In genomic region chr15:55290361-55291057, GRCh38 we compare ENCODE assay signal across 1 cellular context.
TF ChIP-seq lines count a peak whose summit lies in the region.

No MANE protein-coding gene starts in this region.

TF ChIP-seq in HepG2, 621 proteins besides CTCF, POLR2A, EP300 and RAD21 (continued from another document and continues in another):
- TF ChIP-seq, protein P1, sequence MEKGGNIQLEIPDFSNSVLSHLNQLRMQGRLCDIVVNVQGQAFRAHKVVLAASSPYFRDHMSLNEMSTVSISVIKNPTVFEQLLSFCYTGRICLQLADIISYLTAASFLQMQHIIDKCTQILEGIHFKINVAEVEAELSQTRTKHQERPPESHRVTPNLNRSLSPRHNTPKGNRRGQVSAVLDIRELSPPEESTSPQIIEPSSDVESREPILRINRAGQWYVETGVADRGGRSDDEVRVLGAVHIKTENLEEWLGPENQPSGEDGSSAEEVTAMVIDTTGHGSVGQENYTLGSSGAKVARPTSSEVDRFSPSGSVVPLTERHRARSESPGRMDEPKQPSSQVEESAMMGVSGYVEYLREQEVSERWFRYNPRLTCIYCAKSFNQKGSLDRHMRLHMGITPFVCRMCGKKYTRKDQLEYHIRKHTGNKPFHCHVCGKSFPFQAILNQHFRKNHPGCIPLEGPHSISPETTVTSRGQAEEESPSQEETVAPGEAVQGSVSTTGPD (CRISPR knock-in tag; IDR thresholded peaks at IDR 0.05): no peak
- TF ChIP-seq LCORL (IDR thresholded peaks at IDR 0.05) (no peak), LCORL (CRISPR knock-in tag; IDR thresholded peaks at IDR 0.05) (no peak), ASH2L (IDR thresholded peaks at IDR 0.05; ENCODE audit: insufficient read length, low read depth, low read length) (peak; percentile 59), ZNF557 (CRISPR knock-in tag; IDR thresholded peaks at IDR 0.05) (no peak), ZNF850 (CRISPR knock-in tag; conservative IDR thresholded peaks at IDR 0.05) (no peak), ZFP82 (CRISPR knock-in tag; IDR thresholded peaks at IDR 0.05; ENCODE audit: borderline replicate concordance) (no peak), NR3C1 (CRISPR knock-in tag; IDR thresholded peaks at IDR 0.05) (no peak), KLF15 (CRISPR knock-in tag; IDR thresholded peaks at IDR 0.05; ENCODE audit: borderline replicate concordance) (no peak), SP140L (CRISPR knock-in tag; IDR thresholded peaks at IDR 0.05; ENCODE audit: borderline replicate concordance) (no peak), GATA4 (IDR thresholded peaks at IDR 0.05; ENCODE audit: borderline replicate concordance, low read depth) (no peak), PAX8 (CRISPR knock-in tag; IDR thresholded peaks at IDR 0.05; ENCODE audit: borderline replicate concordance) (no peak; the same call in 1 of the 2 replicates), GABPA (IDR thresholded peaks at IDR 0.05; ENCODE audit: low read depth, low read length) (no peak), GABPA (CRISPR knock-in tag; IDR thresholded peaks at IDR 0.05; ENCODE audit: low read depth) (peak; percentile 17; the same call in 1 of the 2 replicates), ZNF460 (CRISPR knock-in tag; IDR thresholded peaks at IDR 0.05; ENCODE audit: borderline replicate concordance) (no peak), USF2 (IDR thresholded peaks at IDR 0.05; ENCODE audit: low read depth, low read length) (no peak), USF2 (CRISPR knock-in tag; IDR thresholded peaks at IDR 0.05; ENCODE audit: borderline replicate concordance) (no peak), ZNF17 (CRISPR knock-in tag; IDR thresholded peaks at IDR 0.05) (no peak), RXRB (CRISPR knock-in tag; IDR thresholded peaks at IDR 0.05; ENCODE audit: borderline replicate concordance) (0 out of 2 replicates have a peak, but pooled peaks have one; percentile 21), GLMP (CRISPR knock-in tag; IDR thresholded peaks at IDR 0.05; ENCODE audit: borderline replicate concordance) (no peak), POGZ (CRISPR knock-in tag; IDR thresholded peaks at IDR 0.05) (no peak), ZNF883 (CRISPR knock-in tag; IDR thresholded peaks at IDR 0.05; ENCODE audit: not compliant biosample characterization) (no peak), ZNF251 (CRISPR knock-in tag; IDR thresholded peaks at IDR 0.05) (no peak), CBX5 (CRISPR knock-in tag; IDR thresholded peaks at IDR 0.05; ENCODE audit: borderline replicate concordance) (0 out of 2 replicates have a peak, but pooled peaks have one; percentile 58), CEBPB (IDR thresholded peaks at IDR 0.05; ENCODE audit: borderline replicate concordance, low read depth, low read length) (no peak), SP1 (IDR thresholded peaks at IDR 0.05) (no peak), SP1 (CRISPR knock-in tag; IDR thresholded peaks at IDR 0.05) (no peak), ZNF652 (CRISPR knock-in tag; IDR thresholded peaks at IDR 0.05; ENCODE audit: borderline replicate concordance, low read depth) (no peak), ZNF790 (CRISPR knock-in tag; IDR thresholded peaks at IDR 0.05; ENCODE audit: borderline replicate concordance) (no peak), HDAC1 (CRISPR knock-in tag; IDR thresholded peaks at IDR 0.05) (0 out of 2 replicates have a peak, but pooled peaks have one; percentile 29), ZNF224 (CRISPR knock-in tag; IDR thresholded peaks at IDR 0.05) (no peak), PLRG1 (conservative IDR thresholded peaks at IDR 0.05) (no peak), ZNF792 (CRISPR knock-in tag; IDR thresholded peaks at IDR 0.05) (no peak; the same call in 1 of the 2 replicates), HNRNPUL1 (IDR thresholded peaks at IDR 0.05; ENCODE audit: low read depth, low read length) (no peak), GZF1 (CRISPR knock-in tag; IDR thresholded peaks at IDR 0.05) (no peak), REPIN1 (CRISPR knock-in tag; IDR thresholded peaks at IDR 0.05; ENCODE audit: borderline replicate concordance, low read depth) (0 out of 2 replicates have a peak, but pooled peaks have one; percentile 66), MZF1 (CRISPR knock-in tag; IDR thresholded peaks at IDR 0.05; ENCODE audit: borderline replicate concordance) (no peak), TCF7L2 (IDR thresholded peaks at IDR 0.05; ENCODE audit: low read depth, low read length) (no peak), SMAD1 (CRISPR knock-in tag; IDR thresholded peaks at IDR 0.05; ENCODE audit: borderline replicate concordance, low read depth) (no peak), NCOA1 (CRISPR knock-in tag; IDR thresholded peaks at IDR 0.05) (no peak), ZSCAN12 (CRISPR knock-in tag; IDR thresholded peaks at IDR 0.05) (no peak), ZNF775 (CRISPR knock-in tag; IDR thresholded peaks at IDR 0.05; ENCODE audit: borderline replicate concordance) (0 out of 2 replicates have a peak, but pooled peaks have one; percentile 8), ZFY (CRISPR knock-in tag; IDR thresholded peaks at IDR 0.05) (peak; percentile 41; the same call in 1 of the 2 replicates), NPAS2 (CRISPR knock-in tag; IDR thresholded peaks at IDR 0.05; ENCODE audit: borderline replicate concordance) (no peak), NR2F1 (CRISPR knock-in tag; IDR thresholded peaks at IDR 0.05) (no peak), ZNF253 (CRISPR knock-in tag; IDR thresholded peaks at IDR 0.05; ENCODE audit: borderline replicate concordance) (no peak), FLYWCH1 (CRISPR knock-in tag; IDR thresholded peaks at IDR 0.05) (no peak), XBP1 (CRISPR knock-in tag; IDR thresholded peaks at IDR 0.05) (no peak), KLF6 (CRISPR knock-in tag; IDR thresholded peaks at IDR 0.05) (no peak), EZH2 (conservative IDR thresholded peaks at IDR 0.05; ENCODE audit: low read depth, low read length) (no peak), ADNP (CRISPR knock-in tag; IDR thresholded peaks at IDR 0.05) (no peak), SNRNP70 (IDR thresholded peaks at IDR 0.05; ENCODE audit: low read depth, low read length) (no peak), RBFOX2 (IDR thresholded peaks at IDR 0.05; ENCODE audit: low read depth, low read length) (no peak), PATZ1 (CRISPR knock-in tag; IDR thresholded peaks at IDR 0.05) (no peak), ZNF556 (CRISPR knock-in tag; IDR thresholded peaks at IDR 0.05; ENCODE audit: borderline replicate concordance) (no peak), IKZF4 (CRISPR knock-in tag; IDR thresholded peaks at IDR 0.05; ENCODE audit: borderline replicate concordance, low read depth, not compliant biosample characterization) (no peak), ZNF138 (CRISPR knock-in tag; IDR thresholded peaks at IDR 0.05; ENCODE audit: low read depth) (no peak), SRSF4 (IDR thresholded peaks at IDR 0.05; ENCODE audit: low read depth, low read length, poor library complexity, severe bottlenecking) (no peak), ZNF660 (CRISPR knock-in tag; IDR thresholded peaks at IDR 0.05; ENCODE audit: borderline replicate concordance, low read depth) (no peak), RELA (CRISPR knock-in tag; IDR thresholded peaks at IDR 0.05) (no peak), HES4 (CRISPR knock-in tag; IDR thresholded peaks at IDR 0.05; ENCODE audit: borderline replicate concordance) (no peak), ZBTB42 (CRISPR knock-in tag; IDR thresholded peaks at IDR 0.05) (0 out of 2 replicates have a peak, but pooled peaks have one; percentile 55), EED (CRISPR knock-in tag; IDR thresholded peaks at IDR 0.05) (no peak), ARNTL (CRISPR knock-in tag; IDR thresholded peaks at IDR 0.05) (no peak), JUNB (CRISPR knock-in tag; IDR thresholded peaks at IDR 0.05; ENCODE audit: borderline replicate concordance) (no peak)
- TF ChIP-seq, protein P2, sequence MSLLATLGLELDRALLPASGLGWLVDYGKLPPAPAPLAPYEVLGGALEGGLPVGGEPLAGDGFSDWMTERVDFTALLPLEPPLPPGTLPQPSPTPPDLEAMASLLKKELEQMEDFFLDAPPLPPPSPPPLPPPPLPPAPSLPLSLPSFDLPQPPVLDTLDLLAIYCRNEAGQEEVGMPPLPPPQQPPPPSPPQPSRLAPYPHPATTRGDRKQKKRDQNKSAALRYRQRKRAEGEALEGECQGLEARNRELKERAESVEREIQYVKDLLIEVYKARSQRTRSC (CRISPR knock-in tag; IDR thresholded peaks at IDR 0.05; ENCODE audit: low read depth): no peak
- TF ChIP-seq, protein P3, sequence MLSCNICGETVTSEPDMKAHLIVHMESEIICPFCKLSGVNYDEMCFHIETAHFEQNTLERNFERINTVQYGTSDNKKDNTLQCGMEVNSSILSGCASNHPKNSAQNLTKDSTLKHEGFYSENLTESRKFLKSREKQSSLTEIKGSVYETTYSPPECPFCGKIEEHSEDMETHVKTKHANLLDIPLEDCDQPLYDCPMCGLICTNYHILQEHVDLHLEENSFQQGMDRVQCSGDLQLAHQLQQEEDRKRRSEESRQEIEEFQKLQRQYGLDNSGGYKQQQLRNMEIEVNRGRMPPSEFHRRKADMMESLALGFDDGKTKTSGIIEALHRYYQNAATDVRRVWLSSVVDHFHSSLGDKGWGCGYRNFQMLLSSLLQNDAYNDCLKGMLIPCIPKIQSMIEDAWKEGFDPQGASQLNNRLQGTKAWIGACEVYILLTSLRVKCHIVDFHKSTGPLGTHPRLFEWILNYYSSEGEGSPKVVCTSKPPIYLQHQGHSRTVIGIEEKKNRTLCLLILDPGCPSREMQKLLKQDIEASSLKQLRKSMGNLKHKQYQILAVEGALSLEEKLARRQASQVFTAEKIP (CRISPR knock-in tag; IDR thresholded peaks at IDR 0.05; ENCODE audit: borderline replicate concordance): no peak
- TF ChIP-seq, protein P4, sequence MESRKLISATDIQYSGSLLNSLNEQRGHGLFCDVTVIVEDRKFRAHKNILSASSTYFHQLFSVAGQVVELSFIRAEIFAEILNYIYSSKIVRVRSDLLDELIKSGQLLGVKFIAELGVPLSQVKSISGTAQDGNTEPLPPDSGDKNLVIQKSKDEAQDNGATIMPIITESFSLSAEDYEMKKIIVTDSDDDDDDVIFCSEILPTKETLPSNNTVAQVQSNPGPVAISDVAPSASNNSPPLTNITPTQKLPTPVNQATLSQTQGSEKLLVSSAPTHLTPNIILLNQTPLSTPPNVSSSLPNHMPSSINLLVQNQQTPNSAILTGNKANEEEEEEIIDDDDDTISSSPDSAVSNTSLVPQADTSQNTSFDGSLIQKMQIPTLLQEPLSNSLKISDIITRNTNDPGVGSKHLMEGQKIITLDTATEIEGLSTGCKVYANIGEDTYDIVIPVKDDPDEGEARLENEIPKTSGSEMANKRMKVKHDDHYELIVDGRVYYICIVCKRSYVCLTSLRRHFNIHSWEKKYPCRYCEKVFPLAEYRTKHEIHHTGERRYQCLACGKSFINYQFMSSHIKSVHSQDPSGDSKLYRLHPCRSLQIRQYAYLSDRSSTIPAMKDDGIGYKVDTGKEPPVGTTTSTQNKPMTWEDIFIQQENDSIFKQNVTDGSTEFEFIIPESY (CRISPR knock-in tag; IDR thresholded peaks at IDR 0.05): no peak
